23 cellular contexts compared by ENCODE assay signal in genomic region chr6:68211242-68211795, GRCh38.
DNase-seq lines count a peak whose midpoint lies in the region; ATAC-seq and TF ChIP-seq lines count a peak whose summit lies in the region.
"Had no signal": no experiment of that assay in that cellular context is flagged by ENCODE, and none has a peak within 500 bp of the region (broad histone marks: within the 10 kb centered on the region; RNA-seq: fewer than 3 reads in every experiment).

No MANE protein-coding gene starts in this region.

- no peak overlapping the region for H2AK5ac ChIP-seq in mesenchymal stem cell (ENCODE audit: low read length, severe bottlenecking)

- no peak overlapping the region for H3K23ac ChIP-seq in mesenchymal stem cell (ENCODE audit: low read length in 2 of 2)

- H3K36me3 ChIP-seq in SU-DHL-6 (ENCODE audit: low read length), result no peaks in the 10 kb centered on the region
- H3K36me3 ChIP-seq in mesenchymal stem cell (ENCODE audit: control insufficient read depth in 1 of 2, insufficient read depth in 2 of 2, low read depth in 1 of 2, low read length in 2 of 2), result no peaks in the 10 kb centered on the region
- H3K36me3 ChIP-seq: BLaER1 treated with 17β-estradiol and CSF1 and Interleukin-3, amounts not matched to agents 10 nM and 100 nM; MG63 had no signal

- H3K27ac Mint-ChIP-seq in stimulated activated memory B cell treated with anti-CD40 and anti-IgM and Interleukin-4, amounts not matched to agents 10 μg/mL and 1 μg/mL and 100 μg/mL, for 72 hours, result no peak overlapping the region
- H3K27ac Mint-ChIP-seq: CD8-positive, alpha-beta T cell had no signal

- H3K14ac ChIP-seq in mesenchymal stem cell (ENCODE audit: low read length in 2 of 2), result no peak overlapping the region

- H3K27ac ChIP-seq in SU-DHL-6 (ENCODE audit: low read depth, low read length) (no peak overlapping the region), mesenchymal stem cell (ENCODE audit: low read length, poor library complexity, severe bottlenecking) (no peak overlapping the region)
- H3K27ac ChIP-seq: BLaER1 treated with 17β-estradiol and CSF1 and Interleukin-3, amounts not matched to agents 10 nM and 100 nM; KMS-11; RWPE1 had no signal

- H3K4me3 Mint-ChIP-seq in stimulated activated memory B cell treated with anti-CD40 and anti-IgM and Interleukin-4, amounts not matched to agents 10 μg/mL and 1 μg/mL and 100 μg/mL, for 72 hours, result no peak overlapping the region
- H3K4me3 Mint-ChIP-seq: CD8-positive, alpha-beta T cell had no signal

- H3K4ac ChIP-seq in mesenchymal stem cell (ENCODE audit: low read depth in 1 of 2, low read length in 2 of 2), result no peak overlapping the region

- no peaks in the 10 kb centered on the region for H3K4me1 ChIP-seq in mesenchymal stem cell (ENCODE audit: control insufficient read depth, insufficient read depth, low read depth, low read length)
- H3K4me1 ChIP-seq: BLaER1 treated with 17β-estradiol and CSF1 and Interleukin-3, amounts not matched to agents 10 nM and 100 nM had no signal

- H2BK5ac ChIP-seq in mesenchymal stem cell (ENCODE audit: low read depth, low read length, poor library complexity, severe bottlenecking), result no peak overlapping the region

- H3K9me3 ChIP-seq in SU-DHL-6 (ENCODE audit: insufficient read depth, low read length) (no peaks in the 10 kb centered on the region), mesenchymal stem cell (ENCODE audit: control insufficient read depth, low read length) (no peaks in the 10 kb centered on the region)
- H3K9me3 ChIP-seq: MG63 had no signal

- H3K18ac ChIP-seq in mesenchymal stem cell (ENCODE audit: low read depth in 1 of 2, low read length in 2 of 2), result no peak overlapping the region

- DNase-seq in LHCN-M2 (ENCODE audit: low read depth), result peak; percentile 57
- peak; percentile 25 for DNase-seq in fibroblast of mammary gland (ENCODE audit: low read depth)
- peak; percentile 15 for DNase-seq in mesenchymal stem cell
- DNase-seq in erythroblast (lab: John Stamatoyannopoulos, UW), result no peak
- DNase-seq: Calu3; CD8-positive, alpha-beta T cell; GOT3; MG63; NCI-H1105 treated with DMSO at 0.1 percent for 48 hours; NCI-H1694; NCI-H226; NCI-H524; NCI-H82; PC-3; SIG-M5 had no signal

- no peaks in the 10 kb centered on the region for H3K4me1 Mint-ChIP-seq in stimulated activated memory B cell treated with anti-CD40 and anti-IgM and Interleukin-4, amounts not matched to agents 10 μg/mL and 1 μg/mL and 100 μg/mL, for 72 hours

- H3K36me3 Mint-ChIP-seq in stimulated activated memory B cell treated with anti-CD40 and anti-IgM and Interleukin-4, amounts not matched to agents 10 μg/mL and 1 μg/mL and 100 μg/mL, for 72 hours, result no peaks in the 10 kb centered on the region
- H3K36me3 Mint-ChIP-seq: CD8-positive, alpha-beta T cell had no signal

- H3K4me2 ChIP-seq in SU-DHL-6 (ENCODE audit: low read depth, low read length, poor library complexity, severe bottlenecking) (no peak overlapping the region), mesenchymal stem cell (ENCODE audit: low read length, poor library complexity, severe bottlenecking) (no peak overlapping the region)
- H3K4me2 ChIP-seq: BLaER1 treated with 17β-estradiol and CSF1 and Interleukin-3, amounts not matched to agents 10 nM and 100 nM; KMS-11 had no signal

- H2AFZ ChIP-seq in SU-DHL-6 (ENCODE audit: low read depth, low read length, severe bottlenecking), result peak overlapping the region; percentile 22
- H2AFZ ChIP-seq in mesenchymal stem cell (ENCODE audit: low read depth, low read length), result no peak overlapping the region

- H3K27me3 ChIP-seq in SU-DHL-6 (ENCODE audit: low read length) (no peaks in the 10 kb centered on the region), mesenchymal stem cell (ENCODE audit: control insufficient read depth in 1 of 2, insufficient read depth in 1 of 2, low read length in 2 of 2) (no peaks in the 10 kb centered on the region)
- H3K27me3 ChIP-seq: BLaER1 treated with 17β-estradiol and CSF1 and Interleukin-3, amounts not matched to agents 10 nM and 100 nM; MG63 had no signal

- H2BK15ac ChIP-seq in mesenchymal stem cell (ENCODE audit: low read depth, poor library complexity, severe bottlenecking), result no peak overlapping the region

- no peak overlapping the region for H2BK12ac ChIP-seq in mesenchymal stem cell (ENCODE audit: low read length in 2 of 2)

- no peaks in the 10 kb centered on the region for H4K20me1 ChIP-seq in SU-DHL-6 (ENCODE audit: low read depth, low read length)
- H4K20me1 ChIP-seq: BLaER1 treated with 17β-estradiol and CSF1 and Interleukin-3, amounts not matched to agents 10 nM and 100 nM had no signal

- TF ChIP-seq CTCF in SU-DHL-6 (IDR thresholded peaks at IDR 0.05; ENCODE audit: insufficient read depth, low read length, poor library complexity, severe bottlenecking) (no peak), fibroblast of mammary gland (conservative IDR thresholded peaks at IDR 0.05; ENCODE audit: control insufficient read depth, insufficient read depth, low read depth, low read length) (no peak)

- no peaks in the 10 kb centered on the region for H3K9me2 ChIP-seq in SU-DHL-6 (replicated peaks; ENCODE audit: insufficient read depth, low read length)

- H3F3A ChIP-seq in SU-DHL-6 (ENCODE audit: insufficient read depth), result no peaks in the 10 kb centered on the region

- no peak overlapping the region for H4K8ac ChIP-seq in mesenchymal stem cell (ENCODE audit: low read length)

- H4K91ac ChIP-seq in mesenchymal stem cell (ENCODE audit: low read length), result no peak overlapping the region

- peaks cover 16% of the 10 kb centered on the region for H3K9me3 Mint-ChIP-seq in stimulated activated memory B cell treated with anti-CD40 and anti-IgM and Interleukin-4, amounts not matched to agents 10 μg/mL and 1 μg/mL and 100 μg/mL, for 72 hours

- TF ChIP-seq POLR2A in erythroblast (IDR thresholded peaks at IDR 0.05; ENCODE audit: low read length), result no peak

- WGBS in mesenchymal stem cell, result 70% methylated on average over 2 of the region's 2 CpGs

- H3K9ac ChIP-seq in SU-DHL-6 (ENCODE audit: low read length) (no peak overlapping the region), mesenchymal stem cell (ENCODE audit: low read length) (no peak overlapping the region)
- H3K9ac ChIP-seq: BLaER1 treated with 17β-estradiol and CSF1 and Interleukin-3, amounts not matched to agents 10 nM and 100 nM; KMS-11 had no signal

- no peak overlapping the region for H2BK120ac ChIP-seq in mesenchymal stem cell (ENCODE audit: low read depth, low read length)

- H3K4me3 ChIP-seq in SU-DHL-6 (ENCODE audit: insufficient read depth, low read length, poor library complexity, severe bottlenecking), result no peak overlapping the region
- no peak overlapping the region for H3K4me3 ChIP-seq in fibroblast of mammary gland (ENCODE audit: control insufficient read depth, low read depth, low read length)
- H3K4me3 ChIP-seq in mesenchymal stem cell (ENCODE audit: insufficient read depth in 1 of 2, low read depth in 1 of 2, low read length in 2 of 2), result peak overlapping the region in 1 of 2 experiments; percentile 28
- H3K4me3 ChIP-seq: BLaER1 treated with 17β-estradiol and CSF1 and Interleukin-3, amounts not matched to agents 10 nM and 100 nM; MG63 had no signal

- no peaks in the 10 kb centered on the region for H3K79me1 ChIP-seq in mesenchymal stem cell (replicated peaks; ENCODE audit: low read length, poor library complexity, severe bottlenecking)

- H3K27me3 Mint-ChIP-seq in stimulated activated memory B cell treated with anti-CD40 and anti-IgM and Interleukin-4, amounts not matched to agents 10 μg/mL and 1 μg/mL and 100 μg/mL, for 72 hours, result no peaks in the 10 kb centered on the region

- no peak for ATAC-seq in stimulated activated memory B cell treated with anti-CD40 and anti-IgM and Interleukin-4, amounts not matched to agents 10 μg/mL and 1 μg/mL and 100 μg/mL, for 72 hours
- ATAC-seq in HG02588 (IDR thresholded peaks at IDR 0.05; ENCODE audit: unreplicated experiment) (no peak), HG02884 (IDR thresholded peaks at IDR 0.05; ENCODE audit: unreplicated experiment) (no peak)
- ATAC-seq: CD8-positive, alpha-beta T cell; PC-3; SK-N-SH treated with all-trans-retinoic acid at 6 μM for 48 hours had no signal

- H3K79me2 ChIP-seq in SU-DHL-6 (ENCODE audit: insufficient read depth, low read length), result no peaks in the 10 kb centered on the region

Comparison
In these comparisons a context has a peak if more than half of its experiments do, and no peak if none do; other contexts are left out.
1. DNase-seq: peak in LHCN-M2 (single experiment), fibroblast of mammary gland (single experiment) and mesenchymal stem cell (single experiment); none in erythroblast (0 of 2).